ENCODE assay signal across 10 cellular contexts in genomic region chr1:55374801-55375616, GRCh38.
DNase-seq lines count a peak whose midpoint lies in the region; TF ChIP-seq lines count a peak whose summit lies in the region.
"Had no signal": no experiment of that assay in that cellular context is flagged by ENCODE, and none has a peak within 500 bp of the region (broad histone marks: within the 10 kb centered on the region; RNA-seq: fewer than 3 reads in every experiment).

No MANE protein-coding gene starts in this region.

- no peak overlapping the region for H4K8ac ChIP-seq in neuronal stem cell (ENCODE audit: low read depth, low read length)

- no peak overlapping the region for H2BK5ac ChIP-seq in neuronal stem cell (ENCODE audit: low read length)

- no peak overlapping the region for H2BK12ac ChIP-seq in neuronal stem cell (ENCODE audit: low read length)

- H3K4me3 ChIP-seq in fibroblast of mammary gland (ENCODE audit: control insufficient read depth, low read depth, low read length) (no peak overlapping the region), neuronal stem cell (ENCODE audit: low read length in 2 of 2) (no peak overlapping the region), spleen (no peak overlapping the region)

- H3K23ac ChIP-seq in neuronal stem cell (ENCODE audit: low read depth, low read length, poor library complexity): no peak overlapping the region

- H3K4me2 ChIP-seq in neuronal stem cell (ENCODE audit: insufficient read depth, low read length, poor library complexity, severe bottlenecking): no peak overlapping the region

- H2BK15ac ChIP-seq in neuronal stem cell (ENCODE audit: low read length): peak overlapping the region; percentile 29

- intact Hi-C loops in spleen (cut with DNase I; ENCODE audit: low total_unique reads): loop anchor here (5.0 kb wide), 1 partner anchor 1212 kb away; no protein-coding TSS in a partner anchor

- DNase-seq in AG20443 (ENCODE audit: low spot score) (peak; percentile 39), M059J (ENCODE audit: low read depth) (peak; percentile 45), fibroblast of mammary gland (ENCODE audit: low read depth) (peak; percentile 53), neuronal stem cell (ENCODE audit: low spot score) (no peak), SKM-1 treated with dmso at 0.1 percent for 144 hours (lab: John Stamatoyannopoulos, UW; ENCODE audit: unreplicated experiment) (no peak), spleen (no peak), hepatic stellate cell (ENCODE audit: low spot score) (no peak), AG08396 (ENCODE audit: low spot score) (no peak)
- DNase-seq: GDM1, islet precursor cell had no signal

- H3K14ac ChIP-seq in neuronal stem cell (ENCODE audit: low read length): no peak overlapping the region

- WGBS in neuronal stem cell (ENCODE audit: extremely low coverage in 2 of 2, insufficient read length in 2 of 2, insufficient replicate concordance in 1 of 2), 2 donors: no CpG with 5 or more reads among the region's 14 CpGs
- WGBS in spleen, 5 donors: 92 to 96% (median 93%) methylated on average over 14 of the region's 14 CpGs

- H3K27ac ChIP-seq in neuronal stem cell (replicated peaks; ENCODE audit: low read length): no peak overlapping the region
- no peak overlapping the region for H3K27ac ChIP-seq in spleen

- no peaks in the 10 kb centered on the region for H3K79me1 ChIP-seq in neuronal stem cell (ENCODE audit: low read depth, low read length)

- H3K9ac ChIP-seq in neuronal stem cell (ENCODE audit: low read depth, low read length, poor library complexity): no peak overlapping the region

- no peak overlapping the region for H2AK5ac ChIP-seq in neuronal stem cell (ENCODE audit: low read depth, low read length)

- H3K4ac ChIP-seq in neuronal stem cell (ENCODE audit: low read length): no peak overlapping the region

- H3K9me3 ChIP-seq in neuronal stem cell (replicated peaks in 1 of 2; ENCODE audit: control insufficient read depth in 2 of 2, insufficient read depth in 1 of 2, low read depth in 1 of 2, low read length in 2 of 2) (no peaks in the 10 kb centered on the region), spleen (no peaks in the 10 kb centered on the region)

- no peak overlapping the region for H2AFZ ChIP-seq in neuronal stem cell (ENCODE audit: low read length)

- peak overlapping the region; percentile 55 for H3K18ac ChIP-seq in neuronal stem cell (ENCODE audit: low read length)

- TF ChIP-seq CTCF in fibroblast of mammary gland (conservative IDR thresholded peaks at IDR 0.05; ENCODE audit: control insufficient read depth, insufficient read depth, low read depth, low read length) (no peak), spleen (IDR thresholded peaks at IDR 0.05 in 8 of 11, conservative IDR thresholded peaks at IDR 0.05 in 3 of 11) (no peak)

- H3K27me3 ChIP-seq in neuronal stem cell (ENCODE audit: control insufficient read depth in 3 of 3, insufficient read depth in 3 of 3, low read depth in 1 of 3, low read length in 3 of 3) (no peaks in the 10 kb centered on the region), spleen (replicated peaks in 1 of 7) (peaks cover 0 to under 1% (median 0%) of the 10 kb centered on the region in 7 donors)

- H3K36me3 ChIP-seq in neuronal stem cell (replicated peaks in 1 of 2; ENCODE audit: control insufficient read depth in 2 of 2, insufficient read depth in 2 of 2, low read length in 2 of 2) (no peaks in the 10 kb centered on the region), spleen (no peaks in the 10 kb centered on the region)

- H3K4me1 ChIP-seq in neuronal stem cell (ENCODE audit: control insufficient read depth in 2 of 2, insufficient read depth in 1 of 2, low read depth in 1 of 2, low read length in 2 of 2): peaks cover 0 to 3% of the 10 kb centered on the region in 2 donors
- H3K4me1 ChIP-seq in spleen: peaks cover 0 to 7% (median 0%) of the 10 kb centered on the region in 6 donors

- no peak for TF ChIP-seq POLR2A in spleen (IDR thresholded peaks at IDR 0.05)

- no peak overlapping the region for H2BK120ac ChIP-seq in neuronal stem cell (ENCODE audit: low read depth, low read length)

- H4K91ac ChIP-seq in neuronal stem cell (ENCODE audit: low read depth, low read length, poor library complexity): no peak overlapping the region

Comparison
In these comparisons a context has a peak if more than half of its experiments do, and no peak if none do; other contexts are left out.
1. DNase-seq: peak in AG20443 (single experiment), M059J (single experiment) and fibroblast of mammary gland (single experiment); none in neuronal stem cell (single experiment), SKM-1 treated with dmso at 0.1 percent for 144 hours (single experiment), spleen (single experiment), hepatic stellate cell (single experiment) and AG08396 (single experiment).